30 cellular contexts compared by ENCODE assay signal in the genomic region with DNA sequence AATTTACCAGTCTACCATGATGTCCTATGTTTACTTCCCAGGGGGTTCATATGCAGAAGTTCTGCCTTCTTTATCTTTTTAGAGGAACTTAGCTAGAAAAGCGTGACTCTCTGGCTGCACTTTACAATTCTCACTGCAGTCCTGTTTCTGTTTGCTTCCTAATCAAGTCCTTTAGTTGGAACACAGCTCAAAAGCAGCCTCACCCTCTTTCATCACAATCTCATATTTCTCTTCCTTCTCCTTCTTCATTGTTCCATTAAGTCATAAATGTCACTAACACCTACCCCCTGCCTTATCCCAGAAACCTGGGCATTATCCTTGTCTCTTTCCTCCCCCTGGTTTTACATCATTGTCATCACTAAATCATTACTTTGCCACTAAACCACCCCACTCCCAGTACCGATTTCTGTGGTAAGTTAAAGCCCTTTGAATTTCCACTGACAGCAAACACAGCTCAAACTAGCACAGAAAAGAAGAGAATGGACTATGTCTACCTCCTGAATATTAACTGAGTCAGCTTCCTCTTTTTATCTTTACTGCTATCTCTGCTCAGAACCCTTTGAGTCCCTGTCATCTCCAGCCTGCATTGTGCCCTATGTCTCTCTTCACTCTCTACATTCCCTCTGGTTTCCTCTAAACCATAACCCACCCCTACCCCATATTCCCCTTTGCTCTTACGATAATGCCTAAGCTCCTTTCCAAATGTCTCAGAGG. TPM values are rescaled to one million over a fixed set of nuclear protein-coding genes. Genes with fewer than 3 reads are reported as not detected.
DNase-seq lines count a peak whose midpoint lies in the region; ATAC-seq and TF ChIP-seq lines count a peak whose summit lies in the region.
"Had no signal": no experiment of that assay in that cellular context is flagged by ENCODE, and none has a peak within 500 bp of the region (broad histone marks: within the 10 kb centered on the region; RNA-seq: fewer than 3 reads in every experiment).

No MANE protein-coding gene starts in this region.

- no peaks in the 10 kb centered on the region for H3K36me3 Mint-ChIP-seq in CD14-positive monocyte
- H3K36me3 Mint-ChIP-seq: naive B cell had no signal

- DNase-seq in CD14-positive monocyte (ENCODE audit: low spot score), result no peak
- peak; percentile 28 to 42 for DNase-seq in Kasumi-1 (lab: John Stamatoyannopoulos, UW)
- DNase-seq in SKM-1 treated with dmso at 0.1 percent for 144 hours (lab: John Stamatoyannopoulos, UW; ENCODE audit: unreplicated experiment), result peak; percentile 55
- no peak for DNase-seq in left colon
- DNase-seq in tibial artery, result no peak
- DNase-seq in BE2C, result no peak
- DNase-seq: activated CD4-positive, alpha-beta T cell treated with anti-CD3 and anti-CD28 coated beads for 48 hours; anterior cingulate cortex; CD8-positive, alpha-beta memory T cell; DMS 273 treated with DMSO at 0.1 percent for 48 hours; esophagus squamous epithelium; foreskin keratinocyte; H7; heart left ventricle; naive B cell; NCI-H1105; NCI-H1930; right lobe of liver; RPMI8226; stimulated activated CD8-positive, alpha-beta memory T cell treated with anti-CD3 and anti-CD28 coated beads, Interleukin-4, amount 100 ng/mL, for 48 hours; stimulated activated naive CD8-positive, alpha-beta T cell treated with anti-CD3 and anti-CD28 coated beads, Interleukin-15, amount 100 ng/mL, for 72 hours; T-helper 2 cell had no signal

- H3K4me3 ChIP-seq in tibial artery (no peak overlapping the region), BE2C (ENCODE audit: low read depth, low read length) (no peak overlapping the region)
- H3K4me3 ChIP-seq: breast epithelium, esophagus squamous epithelium, heart left ventricle, prostate gland, right lobe of liver, SK-N-MC, thoracic aorta, vagina had no signal

- H3K27me3 ChIP-seq in tibial artery (no peaks in the 10 kb centered on the region), BE2C (no peaks in the 10 kb centered on the region)
- H3K27me3 ChIP-seq: breast epithelium, esophagus squamous epithelium, foreskin keratinocyte, heart left ventricle, right lobe of liver, vagina had no signal

- H3K4me3 Mint-ChIP-seq in CD14-positive monocyte, result peak overlapping the region in 1 of 2 donors; percentile 67
- H3K4me3 Mint-ChIP-seq: CD8-positive, alpha-beta memory T cell; naive B cell; stimulated activated naive CD8-positive, alpha-beta T cell treated with anti-CD3 and anti-CD28 coated beads, Interleukin-15, amount 100 ng/mL, for 72 hours had no signal

- peaks cover 10% of the 10 kb centered on the region for H3K4me1 Mint-ChIP-seq in CD14-positive monocyte
- H3K4me1 Mint-ChIP-seq: CD8-positive, alpha-beta memory T cell; stimulated activated naive CD8-positive, alpha-beta T cell treated with anti-CD3 and anti-CD28 coated beads, Interleukin-15, amount 100 ng/mL, for 72 hours had no signal

- no peak overlapping the region for H3K27ac ChIP-seq in tibial artery
- H3K27ac ChIP-seq: breast epithelium, esophagus squamous epithelium, foreskin keratinocyte, heart left ventricle, prostate gland, right lobe of liver, SK-N-MC, thoracic aorta, vagina had no signal

- H3K27ac Mint-ChIP-seq in CD14-positive monocyte, result peak overlapping the region; percentile 76 to 94 (median 88)
- H3K27ac Mint-ChIP-seq: activated naive CD4-positive, alpha-beta T cell treated with anti-CD3 and anti-CD28 coated beads, Interleukin-2, amount 50 U/mL, for 72 hours; CD8-positive, alpha-beta memory T cell; stimulated activated naive CD8-positive, alpha-beta T cell treated with anti-CD3 and anti-CD28 coated beads, Interleukin-15, amount 100 ng/mL, for 72 hours had no signal

- peaks cover 3 to 18% (median 11%) of the 10 kb centered on the region in 7 donors for H3K9me3 Mint-ChIP-seq in CD14-positive monocyte
- H3K9me3 Mint-ChIP-seq: stimulated activated naive CD8-positive, alpha-beta T cell treated with anti-CD3 and anti-CD28 coated beads, Interleukin-15, amount 100 ng/mL, for 72 hours had no signal

- intact Hi-C loops in CD14-positive monocyte (cut with micrococcal nuclease), result no loop called here
- intact Hi-C loops in left colon (cut with DNase I, micrococcal nuclease), result no loop called here
- intact Hi-C loops in tibial artery (cut with DNase I; ENCODE audit: low total_unique reads), result no loop called here

- H3K36me3 ChIP-seq in tibial artery (no peaks in the 10 kb centered on the region), BE2C (no peaks in the 10 kb centered on the region)
- H3K36me3 ChIP-seq: breast epithelium, esophagus squamous epithelium, heart left ventricle, prostate gland, right lobe of liver, thoracic aorta, vagina had no signal

- ATAC-seq in left colon, result peak; percentile 71
- no peak for ATAC-seq in HG03095 (IDR thresholded peaks at IDR 0.05; ENCODE audit: unreplicated experiment)
- ATAC-seq in HG03342 (IDR thresholded peaks at IDR 0.05; ENCODE audit: unreplicated experiment), result no peak
- ATAC-seq: activated naive CD4-positive, alpha-beta T cell treated with anti-CD3 and anti-CD28 coated beads, Interleukin-2, amount 50 U/mL, for 72 hours; foreskin keratinocyte; heart left ventricle; stimulated activated naive CD8-positive, alpha-beta T cell treated with anti-CD3 and anti-CD28 coated beads, Interleukin-15, amount 100 ng/mL, for 72 hours had no signal

- TF ChIP-seq CTCF in CD14-positive monocyte (IDR thresholded peaks at IDR 0.05), result no peak
- no peak for TF ChIP-seq CTCF in tibial artery (IDR thresholded peaks at IDR 0.05)
- TF ChIP-seq CTCF in BE2C (IDR thresholded peaks at IDR 0.05; ENCODE audit: low read depth, low read length), result no peak

- no peaks in the 10 kb centered on the region for H3K4me1 ChIP-seq in tibial artery
- no peaks in the 10 kb centered on the region for H3K4me1 ChIP-seq in BE2C
- H3K4me1 ChIP-seq: breast epithelium, esophagus squamous epithelium, foreskin keratinocyte, heart left ventricle, prostate gland, right lobe of liver, vagina had no signal

- peaks cover 0 to 5% (median 5%) of the 10 kb centered on the region in 3 donors for H3K27me3 Mint-ChIP-seq in CD14-positive monocyte (ENCODE audit: low read depth in 3 of 3)

- peaks cover 0 to 9% (median 8%) of the 10 kb centered on the region in 3 donors for H3K9me3 ChIP-seq in tibial artery
- H3K9me3 ChIP-seq in BE2C, result no peaks in the 10 kb centered on the region
- H3K9me3 ChIP-seq: prostate gland, vagina had no signal

RNA-seq across cellular contexts. Expression of gene PPP4R2, which starts 13.8 kb away (rescaled TPM):
- polyA plus RNA-seq in CD14-positive monocyte, result 10 to 100 TPM; 18.7 to 25.4 TPM
- 10 to 100 TPM; 76.9 to 90.2 TPM for total RNA-seq in left colon
- polyA plus RNA-seq in BE2C (2012; ENCODE audit: insufficient read depth, insufficient read length, low read depth), result 35.1 TPM

Comparison
In these comparisons a context has a peak if more than half of its experiments do, and no peak if none do; other contexts are left out.
1. DNase-seq: peak in Kasumi-1 (2 of 2) and SKM-1 treated with dmso at 0.1 percent for 144 hours (single experiment); none in CD14-positive monocyte (single experiment), left colon (0 of 2), tibial artery (0 of 2) and BE2C (single experiment).